In genomic region chr3:186589115-186589514, GRCh38 we compare ENCODE assay signal across 2 cellular contexts.
TF ChIP-seq lines count a peak whose summit lies in the region.

No MANE protein-coding gene starts in this region.

TF ChIP-seq in SK-N-SH, 30 proteins besides CTCF, POLR2A, EP300 and RAD21:
- TF ChIP-seq, protein P1, sequence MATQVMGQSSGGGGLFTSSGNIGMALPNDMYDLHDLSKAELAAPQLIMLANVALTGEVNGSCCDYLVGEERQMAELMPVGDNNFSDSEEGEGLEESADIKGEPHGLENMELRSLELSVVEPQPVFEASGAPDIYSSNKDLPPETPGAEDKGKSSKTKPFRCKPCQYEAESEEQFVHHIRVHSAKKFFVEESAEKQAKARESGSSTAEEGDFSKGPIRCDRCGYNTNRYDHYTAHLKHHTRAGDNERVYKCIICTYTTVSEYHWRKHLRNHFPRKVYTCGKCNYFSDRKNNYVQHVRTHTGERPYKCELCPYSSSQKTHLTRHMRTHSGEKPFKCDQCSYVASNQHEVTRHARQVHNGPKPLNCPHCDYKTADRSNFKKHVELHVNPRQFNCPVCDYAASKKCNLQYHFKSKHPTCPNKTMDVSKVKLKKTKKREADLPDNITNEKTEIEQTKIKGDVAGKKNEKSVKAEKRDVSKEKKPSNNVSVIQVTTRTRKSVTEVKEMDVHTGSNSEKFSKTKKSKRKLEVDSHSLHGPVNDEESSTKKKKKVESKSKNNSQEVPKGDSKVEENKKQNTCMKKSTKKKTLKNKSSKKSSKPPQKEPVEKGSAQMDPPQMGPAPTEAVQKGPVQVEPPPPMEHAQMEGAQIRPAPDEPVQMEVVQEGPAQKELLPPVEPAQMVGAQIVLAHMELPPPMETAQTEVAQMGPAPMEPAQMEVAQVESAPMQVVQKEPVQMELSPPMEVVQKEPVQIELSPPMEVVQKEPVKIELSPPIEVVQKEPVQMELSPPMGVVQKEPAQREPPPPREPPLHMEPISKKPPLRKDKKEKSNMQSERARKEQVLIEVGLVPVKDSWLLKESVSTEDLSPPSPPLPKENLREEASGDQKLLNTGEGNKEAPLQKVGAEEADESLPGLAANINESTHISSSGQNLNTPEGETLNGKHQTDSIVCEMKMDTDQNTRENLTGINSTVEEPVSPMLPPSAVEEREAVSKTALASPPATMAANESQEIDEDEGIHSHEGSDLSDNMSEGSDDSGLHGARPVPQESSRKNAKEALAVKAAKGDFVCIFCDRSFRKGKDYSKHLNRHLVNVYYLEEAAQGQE (IDR thresholded peaks at IDR 0.05; ENCODE audit: low read depth, low read length), result no peak
- no peak for TF ChIP-seq POLR2AphosphoS5 (IDR thresholded peaks at IDR 0.05; ENCODE audit: low read depth, low read length)
- TF ChIP-seq SIN3A (IDR thresholded peaks at IDR 0.05; ENCODE audit: borderline replicate concordance, low read depth, low read length), result no peak
- TF ChIP-seq EZH2phosphoT487 (IDR thresholded peaks at IDR 0.05; ENCODE audit: borderline replicate concordance, low read depth), result no peak

TF ChIP-seq in SK-N-SH treated with all-trans-retinoic acid at 6 μM for 48 hours, 23 proteins besides CTCF, POLR2A, EP300 and RAD21 (continued from another document):
- TF ChIP-seq, protein P2, sequence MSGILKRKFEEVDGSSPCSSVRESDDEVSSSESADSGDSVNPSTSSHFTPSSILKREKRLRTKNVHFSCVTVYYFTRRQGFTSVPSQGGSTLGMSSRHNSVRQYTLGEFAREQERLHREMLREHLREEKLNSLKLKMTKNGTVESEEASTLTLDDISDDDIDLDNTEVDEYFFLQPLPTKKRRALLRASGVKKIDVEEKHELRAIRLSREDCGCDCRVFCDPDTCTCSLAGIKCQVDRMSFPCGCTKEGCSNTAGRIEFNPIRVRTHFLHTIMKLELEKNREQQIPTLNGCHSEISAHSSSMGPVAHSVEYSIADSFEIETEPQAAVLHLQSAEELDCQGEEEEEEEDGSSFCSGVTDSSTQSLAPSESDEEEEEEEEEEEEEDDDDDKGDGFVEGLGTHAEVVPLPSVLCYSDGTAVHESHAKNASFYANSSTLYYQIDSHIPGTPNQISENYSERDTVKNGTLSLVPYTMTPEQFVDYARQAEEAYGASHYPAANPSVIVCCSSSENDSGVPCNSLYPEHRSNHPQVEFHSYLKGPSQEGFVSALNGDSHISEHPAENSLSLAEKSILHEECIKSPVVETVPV (CRISPR knock-in tag; IDR thresholded peaks at IDR 0.05), result no peak
- no peak for TF ChIP-seq ZFP30 (CRISPR knock-in tag; IDR thresholded peaks at IDR 0.05)
- no peak for TF ChIP-seq RARB (CRISPR knock-in tag; IDR thresholded peaks at IDR 0.05)
- TF ChIP-seq, protein P3, sequence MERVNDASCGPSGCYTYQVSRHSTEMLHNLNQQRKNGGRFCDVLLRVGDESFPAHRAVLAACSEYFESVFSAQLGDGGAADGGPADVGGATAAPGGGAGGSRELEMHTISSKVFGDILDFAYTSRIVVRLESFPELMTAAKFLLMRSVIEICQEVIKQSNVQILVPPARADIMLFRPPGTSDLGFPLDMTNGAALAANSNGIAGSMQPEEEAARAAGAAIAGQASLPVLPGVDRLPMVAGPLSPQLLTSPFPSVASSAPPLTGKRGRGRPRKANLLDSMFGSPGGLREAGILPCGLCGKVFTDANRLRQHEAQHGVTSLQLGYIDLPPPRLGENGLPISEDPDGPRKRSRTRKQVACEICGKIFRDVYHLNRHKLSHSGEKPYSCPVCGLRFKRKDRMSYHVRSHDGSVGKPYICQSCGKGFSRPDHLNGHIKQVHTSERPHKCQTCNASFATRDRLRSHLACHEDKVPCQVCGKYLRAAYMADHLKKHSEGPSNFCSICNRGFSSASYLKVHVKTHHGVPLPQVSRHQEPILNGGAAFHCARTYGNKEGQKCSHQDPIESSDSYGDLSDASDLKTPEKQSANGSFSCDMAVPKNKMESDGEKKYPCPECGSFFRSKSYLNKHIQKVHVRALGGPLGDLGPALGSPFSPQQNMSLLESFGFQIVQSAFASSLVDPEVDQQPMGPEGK (CRISPR knock-in tag; IDR thresholded peaks at IDR 0.05; ENCODE audit: borderline replicate concordance), result no peak
- no peak for TF ChIP-seq ZNF70 (CRISPR knock-in tag; IDR thresholded peaks at IDR 0.05)
- no peak for TF ChIP-seq ISL1 (CRISPR knock-in tag; IDR thresholded peaks at IDR 0.05)
- no peak for TF ChIP-seq ZFP3 (CRISPR knock-in tag; IDR thresholded peaks at IDR 0.05)
- TF ChIP-seq, protein P4, sequence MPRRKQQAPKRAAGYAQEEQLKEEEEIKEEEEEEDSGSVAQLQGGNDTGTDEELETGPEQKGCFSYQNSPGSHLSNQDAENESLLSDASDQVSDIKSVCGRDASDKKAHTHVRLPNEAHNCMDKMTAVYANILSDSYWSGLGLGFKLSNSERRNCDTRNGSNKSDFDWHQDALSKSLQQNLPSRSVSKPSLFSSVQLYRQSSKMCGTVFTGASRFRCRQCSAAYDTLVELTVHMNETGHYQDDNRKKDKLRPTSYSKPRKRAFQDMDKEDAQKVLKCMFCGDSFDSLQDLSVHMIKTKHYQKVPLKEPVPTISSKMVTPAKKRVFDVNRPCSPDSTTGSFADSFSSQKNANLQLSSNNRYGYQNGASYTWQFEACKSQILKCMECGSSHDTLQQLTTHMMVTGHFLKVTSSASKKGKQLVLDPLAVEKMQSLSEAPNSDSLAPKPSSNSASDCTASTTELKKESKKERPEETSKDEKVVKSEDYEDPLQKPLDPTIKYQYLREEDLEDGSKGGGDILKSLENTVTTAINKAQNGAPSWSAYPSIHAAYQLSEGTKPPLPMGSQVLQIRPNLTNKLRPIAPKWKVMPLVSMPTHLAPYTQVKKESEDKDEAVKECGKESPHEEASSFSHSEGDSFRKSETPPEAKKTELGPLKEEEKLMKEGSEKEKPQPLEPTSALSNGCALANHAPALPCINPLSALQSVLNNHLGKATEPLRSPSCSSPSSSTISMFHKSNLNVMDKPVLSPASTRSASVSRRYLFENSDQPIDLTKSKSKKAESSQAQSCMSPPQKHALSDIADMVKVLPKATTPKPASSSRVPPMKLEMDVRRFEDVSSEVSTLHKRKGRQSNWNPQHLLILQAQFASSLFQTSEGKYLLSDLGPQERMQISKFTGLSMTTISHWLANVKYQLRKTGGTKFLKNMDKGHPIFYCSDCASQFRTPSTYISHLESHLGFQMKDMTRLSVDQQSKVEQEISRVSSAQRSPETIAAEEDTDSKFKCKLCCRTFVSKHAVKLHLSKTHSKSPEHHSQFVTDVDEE (CRISPR knock-in tag; IDR thresholded peaks at IDR 0.05), result no peak
- TF ChIP-seq TOX (CRISPR knock-in tag; IDR thresholded peaks at IDR 0.05; ENCODE audit: borderline replicate concordance), result no peak
- no peak for TF ChIP-seq BACH2 (CRISPR knock-in tag; IDR thresholded peaks at IDR 0.05; ENCODE audit: borderline replicate concordance)
- no peak for TF ChIP-seq CSDC2 (CRISPR knock-in tag; IDR thresholded peaks at IDR 0.05)
- TF ChIP-seq, protein P5, sequence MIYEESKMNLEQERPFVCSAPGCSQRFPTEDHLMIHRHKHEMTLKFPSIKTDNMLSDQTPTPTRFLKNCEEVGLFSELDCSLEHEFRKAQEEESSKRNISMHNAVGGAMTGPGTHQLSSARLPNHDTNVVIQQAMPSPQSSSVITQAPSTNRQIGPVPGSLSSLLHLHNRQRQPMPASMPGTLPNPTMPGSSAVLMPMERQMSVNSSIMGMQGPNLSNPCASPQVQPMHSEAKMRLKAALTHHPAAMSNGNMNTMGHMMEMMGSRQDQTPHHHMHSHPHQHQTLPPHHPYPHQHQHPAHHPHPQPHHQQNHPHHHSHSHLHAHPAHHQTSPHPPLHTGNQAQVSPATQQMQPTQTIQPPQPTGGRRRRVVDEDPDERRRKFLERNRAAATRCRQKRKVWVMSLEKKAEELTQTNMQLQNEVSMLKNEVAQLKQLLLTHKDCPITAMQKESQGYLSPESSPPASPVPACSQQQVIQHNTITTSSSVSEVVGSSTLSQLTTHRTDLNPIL (CRISPR knock-in tag; IDR thresholded peaks at IDR 0.05; ENCODE audit: low read depth), result no peak
